Comparison of ENCODE assay signal across 8 cellular contexts in genomic region chr9:127980706-127981558, GRCh38. TPM values are rescaled to one million over a fixed set of nuclear protein-coding genes. Genes with fewer than 3 reads are reported as not detected.
DNase-seq lines count a peak whose midpoint lies in the region; ATAC-seq and TF ChIP-seq lines count a peak whose summit lies in the region.

Gene EEIG1 (minus strand): TSS chr9:127980989. CDS start chr9:127980137, 852 bp downstream.

- peak; percentile 80 for TF ChIP-seq POLR2A in prostate gland (IDR thresholded peaks at IDR 0.05)

- H3K36me3 ChIP-seq in left ventricle myocardium inferior = no peaks in the 10 kb centered on the region
- H3K36me3 ChIP-seq in prostate gland = no peaks in the 10 kb centered on the region

- under 1% methylated on average over 33 of the region's 93 CpGs for WGBS in prostate gland

- H3K9me3 ChIP-seq in T-helper 17 cell (ENCODE audit: control insufficient read depth, low read length, poor library complexity, severe bottlenecking) (no peaks in the 10 kb centered on the region), left ventricle myocardium inferior (replicated peaks) (no peaks in the 10 kb centered on the region), prostate gland (no peaks in the 10 kb centered on the region)

- H3K27ac ChIP-seq in left ventricle myocardium inferior (replicated peaks) (peak within 1 kb of the TSS; percentile 95), prostate gland (peak within 1 kb of the TSS; percentile 90 to 92)

- peak within 1 kb of the TSS; percentile 97 for H3K4me3 Mint-ChIP-seq in T-helper 17 cell

- DNase-seq in NCI-H1694 treated with DMSO at 0.1 percent for 48 hours (lab: John Stamatoyannopoulos, UW) (peak; percentile 57), T-helper 17 cell (peak; percentile 97 to 98 (median 98)), amniotic stem cell (lab: John Stamatoyannopoulos, UW) (peak; percentile 95), left ventricle myocardium inferior (peak; percentile 97), prostate gland (ENCODE audit: low spot score) (peak; percentile 95), ureter (ENCODE audit: low spot score) (peak; percentile 97)

- peaks cover 30% of the 10 kb centered on the region for H3K4me1 Mint-ChIP-seq in T-helper 17 cell

- intact Hi-C loops in left ventricle myocardium inferior (cut with micrococcal nuclease) (no loop called here), prostate gland (cut with DNase I) (loop anchor here (5.0 kb wide), 2 partner anchors 39 to 56 kb away; no protein-coding TSS in a partner anchor)

- no peaks in the 10 kb centered on the region for H3K27me3 Mint-ChIP-seq in T-helper 17 cell

- peaks cover 5% of the 10 kb centered on the region for H3K36me3 Mint-ChIP-seq in T-helper 17 cell (ENCODE audit: low read depth)

- H3K4me1 ChIP-seq in left ventricle myocardium inferior (peaks cover 75% of the 10 kb centered on the region), prostate gland (replicated peaks) (peaks cover 12% of the 10 kb centered on the region)

- H3K27me3 ChIP-seq in left ventricle myocardium inferior (ENCODE audit: low read depth) = no peaks in the 10 kb centered on the region
- no peaks in the 10 kb centered on the region for H3K27me3 ChIP-seq in prostate gland (replicated peaks; ENCODE audit: insufficient read depth)

- H3K4me3 ChIP-seq in left ventricle myocardium inferior (peak within 1 kb of the TSS; percentile 91), prostate gland (peak within 1 kb of the TSS; percentile 85 to 92)

- peak within 1 kb of the TSS; percentile 99 for H3K27ac Mint-ChIP-seq in T-helper 17 cell

- no peak for TF ChIP-seq CTCF in left ventricle myocardium inferior (IDR thresholded peaks at IDR 0.05; ENCODE audit: borderline replicate concordance)
- TF ChIP-seq CTCF in prostate gland (IDR thresholded peaks at IDR 0.05) = no peak

- ATAC-seq in GM18498 (IDR thresholded peaks at IDR 0.05; ENCODE audit: unreplicated experiment) = peak; percentile 79
- ATAC-seq in HG02884 (IDR thresholded peaks at IDR 0.05; ENCODE audit: unreplicated experiment) = peak; percentile 59
- peak; percentile 87 for ATAC-seq in T-helper 17 cell

RNA-seq across cellular contexts. Expression of gene EEIG1, which starts in this region (rescaled TPM):
- total RNA-seq in T-helper 17 cell (100 to 1,000 TPM; 254 to 268 TPM), left ventricle myocardium inferior (20.7 TPM), prostate gland (10 to 100 TPM; 23.4 to 84.6 TPM), ureter (99.6 TPM)

Comparison
In these comparisons a context has a peak if more than half of its experiments do, and no peak if none do; other contexts are left out.
1. Peak in every context shown above with its lines: DNase-seq, ATAC-seq, H3K4me3 ChIP-seq and H3K27ac ChIP-seq.